Comparison of ENCODE assay signal across 9 cellular contexts in the genomic region with DNA sequence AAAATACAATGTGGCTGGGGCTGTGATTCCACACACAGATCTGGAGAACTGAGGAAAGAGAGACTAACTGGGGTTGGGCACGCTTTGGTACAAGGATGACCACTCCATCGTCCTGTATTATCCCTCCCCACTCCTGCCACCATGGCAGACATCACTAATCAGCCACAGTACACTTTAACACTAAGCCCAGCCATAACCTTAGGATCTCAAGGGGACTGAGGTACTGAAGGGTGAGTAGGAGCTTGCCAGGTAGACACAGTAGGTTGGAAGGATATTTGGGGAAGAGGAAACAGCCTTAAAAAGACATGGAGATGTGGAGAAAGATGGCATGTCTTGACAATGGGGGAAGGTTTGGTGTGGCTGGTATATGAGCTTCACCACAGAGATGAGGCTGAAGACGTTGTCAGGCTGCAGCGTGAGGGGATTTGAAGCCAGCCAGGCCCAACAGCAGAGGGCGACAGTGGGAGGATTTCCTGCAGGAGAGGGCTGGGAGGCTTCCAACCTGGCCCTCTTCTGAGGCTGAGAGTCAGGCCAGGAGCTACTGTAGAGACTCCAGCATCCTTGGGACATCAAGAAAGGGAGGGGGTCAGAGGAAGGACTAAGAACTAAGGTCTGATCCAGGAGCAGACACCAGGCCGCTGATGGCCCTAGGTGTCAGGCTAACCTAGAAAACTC. TPM values are rescaled to one million over a fixed set of nuclear protein-coding genes. Genes with fewer than 3 reads are reported as not detected.
DNase-seq lines count a peak whose midpoint lies in the region; ATAC-seq, FAIRE-seq and TF ChIP-seq lines count a peak whose summit lies in the region.
"Had no signal": no experiment of that assay in that cellular context is flagged by ENCODE, and none has a peak within 500 bp of the region (broad histone marks: within the 10 kb centered on the region; RNA-seq: fewer than 3 reads in every experiment).

No MANE protein-coding gene starts in this region.

- H3K9me2 ChIP-seq in SU-DHL-6 (replicated peaks; ENCODE audit: insufficient read depth, low read length) = no peaks in the 10 kb centered on the region

- H3F3A ChIP-seq in SU-DHL-6 (ENCODE audit: insufficient read depth) = no peaks in the 10 kb centered on the region

- peaks cover 0 to 13% of the 10 kb centered on the region in 2 donors for H3K4me1 ChIP-seq in right atrium auricular region

- no peaks in the 10 kb centered on the region for H4K20me1 ChIP-seq in SU-DHL-6 (ENCODE audit: low read depth, low read length)

- no peak overlapping the region for H3K9ac ChIP-seq in SU-DHL-6 (ENCODE audit: low read length)

- no peaks in the 10 kb centered on the region for H3K27me3 ChIP-seq in right atrium auricular region
- H3K27me3 ChIP-seq in SU-DHL-6 (ENCODE audit: low read length) = no peaks in the 10 kb centered on the region

- H3K4me2 ChIP-seq in SU-DHL-6 (ENCODE audit: low read depth, low read length, poor library complexity, severe bottlenecking) = no peak overlapping the region

- intact Hi-C loops in Right ventricle myocardium inferior (cut with DNase I) (no loop called here), cardiac septum (cut with DNase I) (no loop called here)

- no peaks in the 10 kb centered on the region for H3K9me3 ChIP-seq in right atrium auricular region
- no peaks in the 10 kb centered on the region for H3K9me3 ChIP-seq in SU-DHL-6 (ENCODE audit: insufficient read depth, low read length)

- no peaks in the 10 kb centered on the region for H3K79me2 ChIP-seq in SU-DHL-6 (ENCODE audit: insufficient read depth, low read length)

- FAIRE-seq in urothelium cell line (lab: Jason Lieb, UNC) (peak; percentile 30), GM19239 (lab: Jason Lieb, UNC) (no peak)

- H3K27ac ChIP-seq in right atrium auricular region (no peak overlapping the region), SU-DHL-6 (ENCODE audit: low read depth, low read length) (no peak overlapping the region)

- DNase-seq in Right ventricle myocardium inferior (ENCODE audit: missing footprints) (no peak), right atrium auricular region (ENCODE audit: low spot score) (no peak), cardiac septum (ENCODE audit: low spot score) (peak; percentile 74), urothelium cell line (ENCODE audit: low spot score) (no peak), GM19239 (ENCODE audit: insufficient read length, low spot score) (no peak)

- no peak overlapping the region for H2AFZ ChIP-seq in SU-DHL-6 (ENCODE audit: low read depth, low read length, severe bottlenecking)

- no peak overlapping the region for H3K4me3 ChIP-seq in right atrium auricular region
- H3K4me3 ChIP-seq in SU-DHL-6 (ENCODE audit: insufficient read depth, low read length, poor library complexity, severe bottlenecking) = no peak overlapping the region

- ATAC-seq in Right ventricle myocardium inferior (peak; percentile 23), HG03095 (IDR thresholded peaks at IDR 0.05; ENCODE audit: unreplicated experiment) (no peak), HG03378 (IDR thresholded peaks at IDR 0.05; ENCODE audit: unreplicated experiment) (no peak)

- TF ChIP-seq CTCF in right atrium auricular region (IDR thresholded peaks at IDR 0.05) (peak in 1 of 2 donors; percentile 51), SU-DHL-6 (IDR thresholded peaks at IDR 0.05; ENCODE audit: insufficient read depth, low read length, poor library complexity, severe bottlenecking) (peak; percentile 19)

- H3K36me3 ChIP-seq in right atrium auricular region (no peaks in the 10 kb centered on the region), SU-DHL-6 (ENCODE audit: low read length) (no peaks in the 10 kb centered on the region)

RNA-seq across cellular contexts. Expression of gene COL13A1, which starts 58.6 kb away (rescaled TPM):
- total RNA-seq in Right ventricle myocardium inferior = 1.0 TPM
- total RNA-seq in right atrium auricular region = 10 to 100 TPM in 1 of 2 donors, 1 to 10 TPM in 1; 5.7 to 11.8 TPM
- 9.5 TPM for total RNA-seq in cardiac septum
- total RNA-seq: activated CD8-positive, alpha-beta memory T cell treated with anti-CD3 and anti-CD28 coated beads for 36 hours had no signal
